ENCODE assay signal across 8 cellular contexts in the genomic region with DNA sequence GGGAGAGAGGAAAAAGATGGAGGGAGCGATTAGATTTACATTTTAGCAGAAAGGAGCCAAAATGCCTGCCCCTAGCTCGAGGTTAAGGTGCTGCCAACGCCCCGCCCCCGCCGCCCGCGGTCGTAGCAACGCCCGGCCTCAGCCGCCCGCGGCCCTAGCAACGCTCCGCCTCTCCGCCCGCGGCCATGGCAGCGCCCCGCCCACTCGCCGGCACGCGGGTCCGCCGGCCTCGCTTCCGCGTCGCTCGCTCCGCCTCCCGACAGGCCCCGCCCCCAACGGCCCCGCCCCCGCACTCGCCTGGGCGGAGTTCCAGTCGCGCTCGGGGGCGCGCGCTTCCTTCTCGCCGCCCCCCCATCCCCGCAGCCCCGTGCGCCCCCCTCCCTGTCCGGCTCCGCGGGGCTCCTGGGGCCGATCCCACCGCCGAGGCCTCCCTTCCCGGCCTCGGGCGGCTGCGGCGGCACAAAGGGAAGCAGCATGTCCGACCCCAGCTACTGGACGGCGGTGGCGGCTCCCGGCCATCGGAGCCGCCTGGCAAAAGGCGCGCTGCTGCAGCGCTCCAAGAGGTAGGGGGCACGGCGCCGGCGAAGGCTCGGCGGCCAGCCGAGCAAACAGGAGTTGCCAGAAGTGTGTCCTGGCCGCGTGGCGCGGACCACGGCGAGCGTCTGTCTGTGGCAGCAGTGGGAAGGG. TPM values are rescaled to one million over a fixed set of nuclear protein-coding genes. Genes with fewer than 3 reads are reported as not detected.
DNase-seq lines count a peak whose midpoint lies in the region; ATAC-seq, FAIRE-seq and TF ChIP-seq lines count a peak whose summit lies in the region.

No MANE protein-coding gene starts in this region.

- H3K27ac Mint-ChIP-seq in activated CD4-positive, alpha-beta memory T cell treated with anti-CD3 and anti-CD28 coated beads for 36 hours = peak overlapping the region; percentile 87

- TF ChIP-seq CTCF in lower lobe of right lung (IDR thresholded peaks at IDR 0.05) = no peak

- DNase-seq in AG20443 (ENCODE audit: low spot score) (peak; percentile 100), GM19239 (ENCODE audit: insufficient read length, low spot score) (peak; percentile 99), NCI-H774 (lab: John Stamatoyannopoulos, UW) (peak; percentile 89), lower lobe of right lung (peak; percentile 95)
- DNase-seq in activated CD4-positive, alpha-beta memory T cell treated with anti-CD3 and anti-CD28 coated beads for 36 hours = peak; percentile 95
- peak; percentile 94 to 97 for DNase-seq in stimulated activated CD4-positive, alpha-beta T cell treated with anti-CD3 and anti-CD28 coated beads, Interleukin-4, amount 100 ng/mL, for 4 hours

- POLR2A ChIA-PET in activated CD4-positive, alpha-beta memory T cell treated with anti-CD3 and anti-CD28 coated beads for 36 hours (lab: Charles Lee) = interaction anchor here (0.9 to 3.2 kb wide), 3 partner anchors 13 to 164 kb away, joined by 3 to 15 read pairs (median 3); a partner anchor contains a TSS

- H3K4me1 Mint-ChIP-seq in activated CD4-positive, alpha-beta memory T cell treated with anti-CD3 and anti-CD28 coated beads for 36 hours (ENCODE audit: low read depth) = peaks cover 36% of the 10 kb centered on the region

- peak; percentile 70 for ATAC-seq in HG03460 (IDR thresholded peaks at IDR 0.05; ENCODE audit: unreplicated experiment)
- ATAC-seq in lower lobe of right lung = peak; percentile 96 to 97

- peaks cover 6 to 32% of the 10 kb centered on the region in 2 donors for H3K36me3 ChIP-seq in duodenal mucosa (ENCODE audit: control insufficient read depth in 1 of 2, insufficient read depth in 2 of 2, low read length in 2 of 2)
- H3K36me3 ChIP-seq in lower lobe of right lung = peaks cover 24% of the 10 kb centered on the region

- H3K36me3 Mint-ChIP-seq in activated CD4-positive, alpha-beta memory T cell treated with anti-CD3 and anti-CD28 coated beads for 36 hours = peaks cover 5% of the 10 kb centered on the region

- CTCF ChIA-PET in activated CD4-positive, alpha-beta memory T cell treated with anti-CD3 and anti-CD28 coated beads for 36 hours (lab: Charles Lee) = interaction anchor here (0.6 to 3.7 kb wide), 6 partner anchors 26 to 371 kb away, joined by 3 to 15 read pairs (median 4); a partner anchor contains a TSS

- H3K9me3 ChIP-seq in duodenal mucosa (ENCODE audit: control insufficient read depth in 1 of 2, low read length in 2 of 2) (no peaks in the 10 kb centered on the region), lower lobe of right lung (no peaks in the 10 kb centered on the region)

- peak; percentile 95 for FAIRE-seq in GM19239 (lab: Jason Lieb, UNC)

- peak overlapping the region; percentile 81 for H3K4me3 Mint-ChIP-seq in activated CD4-positive, alpha-beta memory T cell treated with anti-CD3 and anti-CD28 coated beads for 36 hours

- H3K4me1 ChIP-seq in duodenal mucosa (ENCODE audit: control insufficient read depth in 1 of 2, insufficient read depth in 2 of 2, low read length in 2 of 2) (peaks cover 21 to 26% of the 10 kb centered on the region in 2 donors), lower lobe of right lung (peaks cover 28% of the 10 kb centered on the region)

- peak overlapping the region; percentile 69 to 77 for H3K4me3 ChIP-seq in duodenal mucosa (ENCODE audit: low read depth in 1 of 2, low read length in 2 of 2)
- peak overlapping the region; percentile 77 for H3K4me3 ChIP-seq in lower lobe of right lung

- H3K9me3 Mint-ChIP-seq in activated CD4-positive, alpha-beta memory T cell treated with anti-CD3 and anti-CD28 coated beads for 36 hours = no peaks in the 10 kb centered on the region

- peak overlapping the region; percentile 30 for H3K27ac ChIP-seq in duodenal mucosa (ENCODE audit: low read depth, low read length)
- peak overlapping the region; percentile 64 for H3K27ac ChIP-seq in lower lobe of right lung

- H3K27me3 Mint-ChIP-seq in activated CD4-positive, alpha-beta memory T cell treated with anti-CD3 and anti-CD28 coated beads for 36 hours = no peaks in the 10 kb centered on the region

- H3K27me3 ChIP-seq in duodenal mucosa (ENCODE audit: control insufficient read depth in 1 of 2, insufficient read depth in 2 of 2, low read length in 2 of 2) (no peaks in the 10 kb centered on the region), lower lobe of right lung (ENCODE audit: low read depth) (no peaks in the 10 kb centered on the region)

- H3K9ac ChIP-seq in duodenal mucosa (ENCODE audit: low read depth in 1 of 2, low read length in 2 of 2) = peak overlapping the region; percentile 34 to 74

- intact Hi-C loops in activated CD4-positive, alpha-beta memory T cell treated with anti-CD3 and anti-CD28 coated beads for 36 hours (cut with micrococcal nuclease) = no loop called here
- intact Hi-C loops in lower lobe of right lung (cut with DNase I) = no loop called here

RNA-seq across cellular contexts. Expression of a gene that starts 20.3 kb away (rescaled TPM):
- total RNA-seq in activated CD4-positive, alpha-beta memory T cell treated with anti-CD3 and anti-CD28 coated beads for 36 hours = 10 to 100 TPM; 22.5 to 23.8 TPM
- total RNA-seq in lower lobe of right lung = 29.2 TPM

RNA-seq across cellular contexts. Expression of a gene that starts 31.1 kb away (rescaled TPM):
- 10 to 100 TPM; 22.6 to 23.3 TPM for total RNA-seq in activated CD4-positive, alpha-beta memory T cell treated with anti-CD3 and anti-CD28 coated beads for 36 hours
- total RNA-seq in lower lobe of right lung = 14.6 TPM

RNA-seq across cellular contexts. Expression of a gene that starts 35.1 kb away (rescaled TPM):
- 10 to 100 TPM; 14.9 to 19.1 TPM for total RNA-seq in activated CD4-positive, alpha-beta memory T cell treated with anti-CD3 and anti-CD28 coated beads for 36 hours
- 21.6 TPM for total RNA-seq in lower lobe of right lung

RNA-seq across cellular contexts. Expression of a gene that starts 55.8 kb away (rescaled TPM):
- 10 to 100 TPM; 23.7 to 26.9 TPM for total RNA-seq in activated CD4-positive, alpha-beta memory T cell treated with anti-CD3 and anti-CD28 coated beads for 36 hours
- total RNA-seq in lower lobe of right lung = 682 TPM

Comparison
In these comparisons a context has a peak if more than half of its experiments do, and no peak if none do; other contexts are left out.
1. Peak in every context shown above with its lines: DNase-seq, ATAC-seq, H3K4me3 ChIP-seq and H3K27ac ChIP-seq.